Comparison of ENCODE assay signal across 14 cellular contexts in genomic region chr9:1216532-1216931, GRCh38.
A peak's percentile ranks its signal among the peaks of the same experiment; 100 is the strongest.
DNase-seq lines count a peak whose midpoint lies in the region; ATAC-seq, FAIRE-seq and TF ChIP-seq lines count a peak whose summit lies in the region.
"Had no signal": no experiment of that assay in that cellular context is flagged by ENCODE, and none has a peak within 500 bp of the region (broad histone marks: within the 10 kb centered on the region; RNA-seq: fewer than 3 reads in every experiment).

No MANE protein-coding gene starts in this region.

- H2AFZ ChIP-seq in GM23248 (no peak overlapping the region), astrocyte (ENCODE audit: low read depth, low read length) (no peak overlapping the region)
- H2AFZ ChIP-seq: GM23338 had no signal

- FAIRE-seq in astrocyte (lab: Jason Lieb, UNC): no peak
- FAIRE-seq: GM18507 had no signal

- WGBS in GM23248 (ENCODE audit: low coverage in 1 of 2, low lambda C conversion rate in 2 of 2, missing lambda C conversion rate in 2 of 2), 2 experiments: 3 to 5% methylated on average over 2 of the region's 2 CpGs

- H3K4me2 ChIP-seq in GM23248 (ENCODE audit: unreplicated experiment): peak overlapping the region; percentile 53
- H3K4me2 ChIP-seq in astrocyte (ENCODE audit: low read length): no peak overlapping the region
- H3K4me2 ChIP-seq in skeletal muscle satellite cell (ENCODE audit: low read length): peak overlapping the region; percentile 18
- H3K4me2 ChIP-seq: BLaER1, GM23338 had no signal

- H3K27me3 Mint-ChIP-seq in astrocyte (ENCODE audit: low read depth, unreplicated experiment) (no peaks in the 10 kb centered on the region), natural killer cell (ENCODE audit: low read depth in 2 of 2) (peaks cover 0 to 2% of the 10 kb centered on the region in 2 donors)
- H3K27me3 Mint-ChIP-seq: CD8-positive, alpha-beta memory T cell had no signal

- no peak overlapping the region for H3K4me3 Mint-ChIP-seq in astrocyte (ENCODE audit: unreplicated experiment)
- no peak overlapping the region for H3K4me3 Mint-ChIP-seq in natural killer cell
- H3K4me3 Mint-ChIP-seq: CD8-positive, alpha-beta memory T cell; GM23338 had no signal

- H3K9ac ChIP-seq in GM23248 (peak overlapping the region; percentile 17), astrocyte (ENCODE audit: low read length) (no peak overlapping the region), skeletal muscle satellite cell (ENCODE audit: low read depth, low read length) (no peak overlapping the region)
- H3K9ac ChIP-seq: BLaER1 had no signal

- peak; percentile 83 for ATAC-seq in foreskin keratinocyte
- no peak for ATAC-seq in GM18517 (IDR thresholded peaks at IDR 0.05; ENCODE audit: unreplicated experiment)
- ATAC-seq in natural killer cell: no peak
- ATAC-seq: GM23338 had no signal

- no peaks in the 10 kb centered on the region for H3K36me3 Mint-ChIP-seq in astrocyte (ENCODE audit: low read depth, unreplicated experiment)
- no peaks in the 10 kb centered on the region for H3K36me3 Mint-ChIP-seq in natural killer cell
- H3K36me3 Mint-ChIP-seq: CD8-positive, alpha-beta memory T cell had no signal

- peak overlapping the region; percentile 45 for H3K27ac ChIP-seq in GM23248
- no peak overlapping the region for H3K27ac ChIP-seq in astrocyte (ENCODE audit: low read depth, low read length)
- no peak overlapping the region for H3K27ac ChIP-seq in foreskin keratinocyte
- H3K27ac ChIP-seq: BLaER1 had no signal

- no peaks in the 10 kb centered on the region for H3K9me2 ChIP-seq in GM23248 (ENCODE audit: insufficient read depth)

- H3K27me3 ChIP-seq in GM23248 (replicated peaks; ENCODE audit: insufficient read depth) (no peaks in the 10 kb centered on the region), astrocyte (ENCODE audit: insufficient read depth, low read length) (no peaks in the 10 kb centered on the region), foreskin keratinocyte (no peaks in the 10 kb centered on the region), skeletal muscle satellite cell (ENCODE audit: control insufficient read depth, insufficient read depth, low read length) (no peaks in the 10 kb centered on the region), H7 (ENCODE audit: control insufficient read depth, insufficient read depth, low read length) (no peaks in the 10 kb centered on the region)
- H3K27me3 ChIP-seq: BLaER1 had no signal

- H3K36me3 ChIP-seq in GM23248 (ENCODE audit: low read depth) (no peaks in the 10 kb centered on the region), astrocyte (ENCODE audit: insufficient read depth, low read length) (no peaks in the 10 kb centered on the region), skeletal muscle satellite cell (ENCODE audit: insufficient read depth, low read length) (no peaks in the 10 kb centered on the region), H7 (replicated peaks; ENCODE audit: control insufficient read depth, insufficient read depth, low read length) (no peaks in the 10 kb centered on the region)
- H3K36me3 ChIP-seq: BLaER1 had no signal

- H3K9me3 Mint-ChIP-seq in astrocyte (ENCODE audit: unreplicated experiment) (peaks cover 2% of the 10 kb centered on the region), natural killer cell (no peaks in the 10 kb centered on the region)
- H3K9me3 Mint-ChIP-seq: GM23338 had no signal

- intact Hi-C loops in natural killer cell (cut with micrococcal nuclease): no loop called here

- H3K4me1 ChIP-seq in GM23248 (ENCODE audit: insufficient read depth) (peaks cover 33% of the 10 kb centered on the region), astrocyte (ENCODE audit: insufficient read depth, low read length) (no peaks in the 10 kb centered on the region), foreskin keratinocyte (no peaks in the 10 kb centered on the region), skeletal muscle satellite cell (ENCODE audit: control insufficient read depth, insufficient read depth, low read length) (peaks cover 29% of the 10 kb centered on the region)
- H3K4me1 ChIP-seq: BLaER1 had no signal

- H3K27ac Mint-ChIP-seq in astrocyte (ENCODE audit: unreplicated experiment): no peak overlapping the region
- H3K27ac Mint-ChIP-seq in natural killer cell: no peak overlapping the region
- H3K27ac Mint-ChIP-seq: CD8-positive, alpha-beta memory T cell; GM23338 had no signal

- H4K20me1 ChIP-seq in GM23248 (ENCODE audit: insufficient read depth) (no peaks in the 10 kb centered on the region), astrocyte (ENCODE audit: insufficient read depth, low read length) (no peaks in the 10 kb centered on the region)
- H4K20me1 ChIP-seq: BLaER1 had no signal

- in situ Hi-C loops in GM23248 (cut with MboI): no loop called here

- H3K4me3 ChIP-seq in GM23248 (no peak overlapping the region), astrocyte (ENCODE audit: insufficient read depth, low read depth, low read length) (no peak overlapping the region), skeletal muscle satellite cell (ENCODE audit: low read length) (no peak overlapping the region), H7 (ENCODE audit: insufficient read depth, low read depth, low read length) (no peak overlapping the region)
- H3K4me3 ChIP-seq: BLaER1, GM23338 had no signal

- H3K4me1 Mint-ChIP-seq in astrocyte (ENCODE audit: low read depth, unreplicated experiment) (peaks cover 19% of the 10 kb centered on the region), natural killer cell (no peaks in the 10 kb centered on the region)
- H3K4me1 Mint-ChIP-seq: CD8-positive, alpha-beta memory T cell had no signal

- TF ChIP-seq CTCF in astrocyte (IDR thresholded peaks at IDR 0.05; ENCODE audit: insufficient read depth, low read depth, low read length) (no peak), foreskin keratinocyte (conservative IDR thresholded peaks at IDR 0.05) (no peak), natural killer cell (IDR thresholded peaks at IDR 0.05) (no peak)

- DNase-seq in GM23248: peak; percentile 83
- DNase-seq in astrocyte (ENCODE audit: low read depth): peak; percentile 11
- DNase-seq in foreskin keratinocyte: peak; percentile 60 to 69
- DNase-seq in H7: no peak
- no peak for DNase-seq in natural killer cell
- DNase-seq: CD8-positive, alpha-beta memory T cell; NCI-H146; NCI-H345; NCI-H69 had no signal

- H3K79me2 ChIP-seq in GM23248 (ENCODE audit: insufficient read depth): no peaks in the 10 kb centered on the region
- no peaks in the 10 kb centered on the region for H3K79me2 ChIP-seq in astrocyte (ENCODE audit: insufficient read depth, low read length)

- H3K9me3 ChIP-seq in GM23248 (ENCODE audit: low read depth): no peaks in the 10 kb centered on the region
- H3K9me3 ChIP-seq in astrocyte (ENCODE audit: insufficient read depth, low read depth, low read length): no peaks in the 10 kb centered on the region
- no peaks in the 10 kb centered on the region for H3K9me3 ChIP-seq in skeletal muscle satellite cell (replicated peaks; ENCODE audit: low read length)
- H3K9me3 ChIP-seq: BLaER1 had no signal

- H3F3A ChIP-seq in GM23248 (ENCODE audit: insufficient read depth): peaks cover 18% of the 10 kb centered on the region

Comparison
In these comparisons a context has a peak if more than half of its experiments do, and no peak if none do; other contexts are left out.
1. DNase-seq: peak in GM23248 (single experiment), astrocyte (single experiment) and foreskin keratinocyte (2 of 2); none in H7 (single experiment) and natural killer cell (single experiment).